ENCODE assay signal across 15 cellular contexts in the genomic region with DNA sequence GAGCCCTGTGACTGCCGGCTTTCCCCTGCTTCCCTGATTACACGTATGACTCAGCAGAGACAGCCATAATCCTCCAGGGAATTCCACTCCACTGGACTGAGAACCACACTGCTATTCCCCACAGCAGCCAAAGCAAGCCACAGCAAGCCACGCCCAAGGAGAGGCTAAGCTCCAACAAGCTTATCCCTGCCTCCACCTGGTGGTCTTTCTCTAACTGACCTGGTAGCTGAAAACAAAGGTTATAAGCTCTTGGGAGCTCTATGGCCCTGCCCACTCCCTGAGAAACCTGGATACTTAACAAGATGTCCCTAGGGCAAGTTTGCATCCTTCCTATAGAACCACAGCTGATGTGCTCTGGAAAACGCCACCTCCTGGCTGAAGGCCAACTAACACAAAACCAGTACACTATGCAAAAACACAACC.
DNase-seq lines count a peak whose midpoint lies in the region; ATAC-seq, FAIRE-seq and TF ChIP-seq lines count a peak whose summit lies in the region.
"Had no signal": no experiment of that assay in that cellular context is flagged by ENCODE, and none has a peak within 500 bp of the region (broad histone marks: within the 10 kb centered on the region; RNA-seq: fewer than 3 reads in every experiment).

No MANE protein-coding gene starts in this region.

- H3K27ac Mint-ChIP-seq in stimulated activated effector memory CD8-positive, alpha-beta T cell treated with anti-CD3 and anti-CD28 coated beads, Interleukin-12 subunit alpha, Interleukin-12 subunit beta, amount 100 ng/mL, for 72 hours, result no peak overlapping the region
- H3K27ac Mint-ChIP-seq: IgD-negative memory B cell had no signal

- FAIRE-seq in bronchial epithelial cell (lab: Jason Lieb, UNC), result no peak

- no peak for TF ChIP-seq CTCF in bronchial epithelial cell (IDR thresholded peaks at IDR 0.05; ENCODE audit: insufficient read depth, low read length, severe bottlenecking)

- no peak overlapping the region for H3K4me3 Mint-ChIP-seq in stimulated activated effector memory CD8-positive, alpha-beta T cell treated with anti-CD3 and anti-CD28 coated beads, Interleukin-12 subunit alpha, Interleukin-12 subunit beta, amount 100 ng/mL, for 72 hours
- H3K4me3 Mint-ChIP-seq: IgD-negative memory B cell had no signal

- H3K4me1 Mint-ChIP-seq in stimulated activated effector memory CD8-positive, alpha-beta T cell treated with anti-CD3 and anti-CD28 coated beads, Interleukin-12 subunit alpha, Interleukin-12 subunit beta, amount 100 ng/mL, for 72 hours, result no peaks in the 10 kb centered on the region

- peak; percentile 3 for DNase-seq in H7
- DNase-seq in NCI-H748 (lab: John Stamatoyannopoulos, UW; ENCODE audit: unreplicated experiment), result peak; percentile 85
- DNase-seq in bronchial epithelial cell (ENCODE audit: low read depth), result peak; percentile 8
- DNase-seq in renal cortical epithelial cell (ENCODE audit: low read depth), result peak; percentile 81
- no peak for DNase-seq in NCI-H1694 treated with DMSO at 0.1 percent for 48 hours (lab: John Stamatoyannopoulos, UW)
- DNase-seq in stimulated activated effector memory CD8-positive, alpha-beta T cell treated with anti-CD3 and anti-CD28 coated beads, Interleukin-12 subunit alpha, Interleukin-12 subunit beta, amount 100 ng/mL, for 72 hours (ENCODE audit: low spot score in 2 of 2), result no peak
- DNase-seq: activated CD8-positive, alpha-beta memory T cell treated with anti-CD3 and anti-CD28 coated beads, Interleukin-2, amount 50 U/mL, for 48 hours; caudate nucleus; COR-L47; left ventricle myocardium inferior; NCI-H510A treated with DMSO at 0.1 percent for 48 hours had no signal

- no peak for ATAC-seq in stimulated activated effector memory CD8-positive, alpha-beta T cell treated with anti-CD3 and anti-CD28 coated beads, Interleukin-12 subunit alpha, Interleukin-12 subunit beta, amount 100 ng/mL, for 72 hours
- ATAC-seq in HG03378 (IDR thresholded peaks at IDR 0.05; ENCODE audit: unreplicated experiment), result no peak
- ATAC-seq: esophagus mucosa had no signal

- H3K4me3 ChIP-seq in H7 (ENCODE audit: insufficient read depth, low read depth, low read length), result no peak overlapping the region
- no peak overlapping the region for H3K4me3 ChIP-seq in bronchial epithelial cell (ENCODE audit: low read depth, low read length)
- H3K4me3 ChIP-seq: left ventricle myocardium inferior, suprapubic skin had no signal

- H3K36me3 Mint-ChIP-seq in stimulated activated effector memory CD8-positive, alpha-beta T cell treated with anti-CD3 and anti-CD28 coated beads, Interleukin-12 subunit alpha, Interleukin-12 subunit beta, amount 100 ng/mL, for 72 hours, result no peaks in the 10 kb centered on the region
- H3K36me3 Mint-ChIP-seq: IgD-negative memory B cell had no signal

- peaks cover 14% of the 10 kb centered on the region for H3K9me3 Mint-ChIP-seq in stimulated activated effector memory CD8-positive, alpha-beta T cell treated with anti-CD3 and anti-CD28 coated beads, Interleukin-12 subunit alpha, Interleukin-12 subunit beta, amount 100 ng/mL, for 72 hours

- H3K36me3 ChIP-seq in H7 (replicated peaks; ENCODE audit: control insufficient read depth, insufficient read depth, low read length), result no peaks in the 10 kb centered on the region
- no peaks in the 10 kb centered on the region for H3K36me3 ChIP-seq in bronchial epithelial cell (ENCODE audit: control insufficient read depth, insufficient read depth, low read length)
- H3K36me3 ChIP-seq: left ventricle myocardium inferior, suprapubic skin had no signal

- H3K27me3 ChIP-seq in H7 (ENCODE audit: control insufficient read depth, insufficient read depth, low read length) (no peaks in the 10 kb centered on the region), bronchial epithelial cell (ENCODE audit: control insufficient read depth, insufficient read depth, low read length) (no peaks in the 10 kb centered on the region)
- H3K27me3 ChIP-seq: suprapubic skin had no signal

Comparison
In these comparisons a context has a peak if more than half of its experiments do, and no peak if none do; other contexts are left out.
1. DNase-seq: peak in H7 (single experiment), NCI-H748 (single experiment), bronchial epithelial cell (single experiment) and renal cortical epithelial cell (single experiment); none in NCI-H1694 treated with DMSO at 0.1 percent for 48 hours (single experiment) and stimulated activated effector memory CD8-positive, alpha-beta T cell treated with anti-CD3 and anti-CD28 coated beads, Interleukin-12 subunit alpha, Interleukin-12 subunit beta, amount 100 ng/mL, for 72 hours (0 of 2).